ENCODE assay signal across 22 cellular contexts in genomic region chr12:31950492-31950891, GRCh38. TPM values are rescaled to one million over a fixed set of nuclear protein-coding genes. Genes with fewer than 3 reads are reported as not detected.
A peak's percentile ranks its signal among the peaks of the same experiment; 100 is the strongest.
DNase-seq lines count a peak whose midpoint lies in the region; ATAC-seq, FAIRE-seq and TF ChIP-seq lines count a peak whose summit lies in the region.
"Had no signal": no experiment of that assay in that cellular context is flagged by ENCODE, and none has a peak within 500 bp of the region (broad histone marks: within the 10 kb centered on the region; RNA-seq: fewer than 3 reads in every experiment).

No MANE protein-coding gene starts in this region.

- H3K4me1 ChIP-seq in kidney (ENCODE audit: control insufficient read depth in 1 of 2, insufficient read depth in 1 of 2, low read depth in 1 of 2, low read length in 2 of 2), result no peaks in the 10 kb centered on the region

- peak overlapping the region; percentile 92 for H3K27ac ChIP-seq in SU-DHL-6 (ENCODE audit: low read depth, low read length)
- H3K27ac ChIP-seq in kidney (ENCODE audit: low read depth in 2 of 2, low read length in 2 of 2), result no peak overlapping the region
- H3K27ac ChIP-seq: C4-2B, PC-9 had no signal

- intact Hi-C loops in kidney (cut with DNase I), result no loop called here
- intact Hi-C loops in activated T-helper 1 cell treated with anti-CD3 and anti-CD28 coated beads, Interleukin-12 subunit alpha, Interleukin-12 subunit beta, Interleukin-2, Interleukin-4 antibody, amounts not matched to agents 30 ng/mL and 10 ng/mL and 1 ng/mL, durations not matched to agents 14 hours and 24 hours and 36 hours (cut with micrococcal nuclease), result no loop called here

- peaks cover 5% of the 10 kb centered on the region for H3K9me3 Mint-ChIP-seq in activated naive CD4-positive, alpha-beta T cell treated with anti-CD3 and anti-CD28 coated beads, Interleukin-2, amount 50 U/mL, for 24 hours
- peaks cover 0 to 4% (median 1%) of the 10 kb centered on the region in 6 donors for H3K9me3 Mint-ChIP-seq in immature natural killer cell
- peaks cover 29% of the 10 kb centered on the region for H3K9me3 Mint-ChIP-seq in stimulated activated memory B cell treated with anti-CD40 and anti-IgM and Interleukin-4, amounts not matched to agents 10 μg/mL and 1 μg/mL and 100 μg/mL, for 72 hours
- H3K9me3 Mint-ChIP-seq in activated T-helper 1 cell treated with anti-CD3 and anti-CD28 coated beads, Interleukin-12 subunit alpha, Interleukin-12 subunit beta, Interleukin-2, Interleukin-4 antibody, amounts not matched to agents 30 ng/mL and 10 ng/mL and 1 ng/mL, durations not matched to agents 14 hours and 24 hours and 36 hours, result peaks cover 48% of the 10 kb centered on the region

- H3K36me3 ChIP-seq in SU-DHL-6 (ENCODE audit: low read length) (no peaks in the 10 kb centered on the region), kidney (ENCODE audit: control insufficient read depth in 1 of 2, insufficient read depth in 2 of 2, low read length in 2 of 2) (no peaks in the 10 kb centered on the region)

- peaks cover 15% of the 10 kb centered on the region for H3K36me3 Mint-ChIP-seq in activated naive CD4-positive, alpha-beta T cell treated with anti-CD3 and anti-CD28 coated beads, Interleukin-2, amount 50 U/mL, for 24 hours
- peaks cover 5 to 18% (median 16%) of the 10 kb centered on the region in 3 donors for H3K36me3 Mint-ChIP-seq in immature natural killer cell
- H3K36me3 Mint-ChIP-seq in stimulated activated memory B cell treated with anti-CD40 and anti-IgM and Interleukin-4, amounts not matched to agents 10 μg/mL and 1 μg/mL and 100 μg/mL, for 72 hours, result peaks cover 51% of the 10 kb centered on the region
- H3K36me3 Mint-ChIP-seq in activated T-helper 1 cell treated with anti-CD3 and anti-CD28 coated beads, Interleukin-12 subunit alpha, Interleukin-12 subunit beta, Interleukin-2, Interleukin-4 antibody, amounts not matched to agents 30 ng/mL and 10 ng/mL and 1 ng/mL, durations not matched to agents 14 hours and 24 hours and 36 hours (ENCODE audit: low read depth), result peaks cover 22% of the 10 kb centered on the region

- H3K27me3 ChIP-seq in SU-DHL-6 (ENCODE audit: low read length), result no peaks in the 10 kb centered on the region

- H3K9me2 ChIP-seq in SU-DHL-6 (replicated peaks; ENCODE audit: insufficient read depth, low read length), result no peaks in the 10 kb centered on the region

- DNase-seq in activated naive CD4-positive, alpha-beta T cell (lab: John Stamatoyannopoulos, UW), result no peak
- DNase-seq in immature natural killer cell (no peak), kidney (no peak)
- DNase-seq in activated T-helper 1 cell treated with anti-CD3 and anti-CD28 coated beads, Interleukin-12 subunit alpha, Interleukin-12 subunit beta, Interleukin-2, Interleukin-4 antibody, amounts not matched to agents 30 ng/mL and 10 ng/mL and 1 ng/mL, durations not matched to agents 14 hours and 24 hours and 36 hours (ENCODE audit: low spot score), result no peak
- DNase-seq: Calu3; DMS79 treated with DMSO at 0.1 percent for 48 hours; GF-D8; KBM-7; NCI-H1048; NCI-H146; NCI-H2081 treated with DMSO at 0.1 percent for 48 hours; NCI-H2227 treated with DMSO at 0.1 percent for 48 hours; NCI-H526 treated with DMSO at 0.1 percent for 48 hours; NK-92 treated with Interleukin-12 subunit alpha and Interleukin-12 subunit beta, amount 100 ng/mL, for 24 hours; PC-9 had no signal

- TF ChIP-seq CTCF in SU-DHL-6 (IDR thresholded peaks at IDR 0.05; ENCODE audit: insufficient read depth, low read length, poor library complexity, severe bottlenecking), result no peak
- TF ChIP-seq CTCF in kidney (IDR thresholded peaks at IDR 0.05; ENCODE audit: borderline replicate concordance, extremely low read depth, insufficient read depth), result no peak

- peaks cover 41% of the 10 kb centered on the region for H3F3A ChIP-seq in SU-DHL-6 (ENCODE audit: insufficient read depth)

- peak overlapping the region; percentile 81 for H3K27ac Mint-ChIP-seq in activated naive CD4-positive, alpha-beta T cell treated with anti-CD3 and anti-CD28 coated beads, Interleukin-2, amount 50 U/mL, for 24 hours
- H3K27ac Mint-ChIP-seq in immature natural killer cell, result peak overlapping the region in 5 of 6 donors; percentile 10 to 57 (median 45)
- peak overlapping the region; percentile 81 for H3K27ac Mint-ChIP-seq in stimulated activated memory B cell treated with anti-CD40 and anti-IgM and Interleukin-4, amounts not matched to agents 10 μg/mL and 1 μg/mL and 100 μg/mL, for 72 hours
- H3K27ac Mint-ChIP-seq in activated T-helper 1 cell treated with anti-CD3 and anti-CD28 coated beads, Interleukin-12 subunit alpha, Interleukin-12 subunit beta, Interleukin-2, Interleukin-4 antibody, amounts not matched to agents 30 ng/mL and 10 ng/mL and 1 ng/mL, durations not matched to agents 14 hours and 24 hours and 36 hours, result no peak overlapping the region

- no peaks in the 10 kb centered on the region for H4K20me1 ChIP-seq in SU-DHL-6 (ENCODE audit: low read depth, low read length)

- no peaks in the 10 kb centered on the region for H3K79me2 ChIP-seq in SU-DHL-6 (ENCODE audit: insufficient read depth, low read length)

- peak overlapping the region; percentile 42 for H3K4me3 ChIP-seq in SU-DHL-6 (ENCODE audit: insufficient read depth, low read length, poor library complexity, severe bottlenecking)
- H3K4me3 ChIP-seq in kidney (ENCODE audit: low read length in 2 of 2), result no peak overlapping the region
- H3K4me3 ChIP-seq: PC-9 had no signal

- H3K9me3 ChIP-seq in SU-DHL-6 (ENCODE audit: insufficient read depth, low read length) (no peaks in the 10 kb centered on the region), kidney (ENCODE audit: control insufficient read depth in 1 of 2, low read length in 2 of 2) (no peaks in the 10 kb centered on the region)

- no peak overlapping the region for H2AFZ ChIP-seq in SU-DHL-6 (ENCODE audit: low read depth, low read length, severe bottlenecking)
- H2AFZ ChIP-seq: PC-9 had no signal

- H3K9ac ChIP-seq in SU-DHL-6 (ENCODE audit: low read length) (peak overlapping the region; percentile 39), kidney (ENCODE audit: low read length in 2 of 2) (no peak overlapping the region)

- no peak for FAIRE-seq in kidney (lab: Jason Lieb, UNC)
- FAIRE-seq: A204.1, H1 had no signal

- peak overlapping the region; percentile 60 for H3K4me2 ChIP-seq in SU-DHL-6 (ENCODE audit: low read depth, low read length, poor library complexity, severe bottlenecking)
- H3K4me2 ChIP-seq: PC-9 had no signal

- H3K4me3 Mint-ChIP-seq in activated naive CD4-positive, alpha-beta T cell treated with anti-CD3 and anti-CD28 coated beads, Interleukin-2, amount 50 U/mL, for 24 hours, result no peak overlapping the region
- H3K4me3 Mint-ChIP-seq in immature natural killer cell, result no peak overlapping the region
- H3K4me3 Mint-ChIP-seq in stimulated activated memory B cell treated with anti-CD40 and anti-IgM and Interleukin-4, amounts not matched to agents 10 μg/mL and 1 μg/mL and 100 μg/mL, for 72 hours, result no peak overlapping the region
- H3K4me3 Mint-ChIP-seq in activated T-helper 1 cell treated with anti-CD3 and anti-CD28 coated beads, Interleukin-12 subunit alpha, Interleukin-12 subunit beta, Interleukin-2, Interleukin-4 antibody, amounts not matched to agents 30 ng/mL and 10 ng/mL and 1 ng/mL, durations not matched to agents 14 hours and 24 hours and 36 hours, result no peak overlapping the region

- no peak for ATAC-seq in stimulated activated memory B cell treated with anti-CD40 and anti-IgM and Interleukin-4, amounts not matched to agents 10 μg/mL and 1 μg/mL and 100 μg/mL, for 72 hours
- ATAC-seq in GM21717 (IDR thresholded peaks at IDR 0.05; ENCODE audit: unreplicated experiment), result no peak

- H3K4me1 Mint-ChIP-seq in activated naive CD4-positive, alpha-beta T cell treated with anti-CD3 and anti-CD28 coated beads, Interleukin-2, amount 50 U/mL, for 24 hours, result peaks cover 39% of the 10 kb centered on the region
- peaks cover 22 to 44% of the 10 kb centered on the region in 2 donors for H3K4me1 Mint-ChIP-seq in immature natural killer cell
- H3K4me1 Mint-ChIP-seq in stimulated activated memory B cell treated with anti-CD40 and anti-IgM and Interleukin-4, amounts not matched to agents 10 μg/mL and 1 μg/mL and 100 μg/mL, for 72 hours, result peaks cover 57% of the 10 kb centered on the region
- H3K4me1 Mint-ChIP-seq in activated T-helper 1 cell treated with anti-CD3 and anti-CD28 coated beads, Interleukin-12 subunit alpha, Interleukin-12 subunit beta, Interleukin-2, Interleukin-4 antibody, amounts not matched to agents 30 ng/mL and 10 ng/mL and 1 ng/mL, durations not matched to agents 14 hours and 24 hours and 36 hours (ENCODE audit: low read depth), result peaks cover 23% of the 10 kb centered on the region

- no peaks in the 10 kb centered on the region for H3K27me3 Mint-ChIP-seq in activated naive CD4-positive, alpha-beta T cell treated with anti-CD3 and anti-CD28 coated beads, Interleukin-2, amount 50 U/mL, for 24 hours
- H3K27me3 Mint-ChIP-seq in immature natural killer cell (ENCODE audit: low read depth in 3 of 3), result no peaks in the 10 kb centered on the region
- no peaks in the 10 kb centered on the region for H3K27me3 Mint-ChIP-seq in stimulated activated memory B cell treated with anti-CD40 and anti-IgM and Interleukin-4, amounts not matched to agents 10 μg/mL and 1 μg/mL and 100 μg/mL, for 72 hours
- no peaks in the 10 kb centered on the region for H3K27me3 Mint-ChIP-seq in activated T-helper 1 cell treated with anti-CD3 and anti-CD28 coated beads, Interleukin-12 subunit alpha, Interleukin-12 subunit beta, Interleukin-2, Interleukin-4 antibody, amounts not matched to agents 30 ng/mL and 10 ng/mL and 1 ng/mL, durations not matched to agents 14 hours and 24 hours and 36 hours (ENCODE audit: insufficient read depth)

RNA-seq across cellular contexts. Expression of gene RESF1, which starts 8.7 kb away (rescaled TPM):
- polyA plus RNA-seq in immature natural killer cell, result 100 to 1,000 TPM in 1 of 3 donors, 10 to 100 TPM in 2; 42.0 to 225 (median 59.6) TPM
- 61.2 TPM for total RNA-seq in kidney
- 19.5 TPM for polyA plus RNA-seq in kidney (ENCODE audit: insufficient read depth, low read depth, low replicate concordance)
- 63.0 and 66.2 TPM in 2 replicates for total RNA-seq in activated T-helper 1 cell treated with anti-CD3 and anti-CD28 coated beads, Interleukin-12 subunit alpha, Interleukin-12 subunit beta, Interleukin-2, Interleukin-4 antibody, amounts not matched to agents 30 ng/mL and 10 ng/mL and 1 ng/mL, durations not matched to agents 14 hours and 24 hours and 36 hours
